1 cellular context compared by ENCODE assay signal in genomic region chrX:72572248-72573157, GRCh38.
A peak's percentile ranks its signal among the peaks of the same experiment; 100 is the strongest.
TF ChIP-seq lines count a peak whose summit lies in the region.

TSS of gene HDAC8 (minus strand) at chrX:72572843. CDS start at chrX:72572761, 82 bp downstream.

TF ChIP-seq in HEK293, 187 proteins besides CTCF, POLR2A, EP300 and RAD21 (continued from another document and continues in another):
- TF ChIP-seq, protein P1, sequence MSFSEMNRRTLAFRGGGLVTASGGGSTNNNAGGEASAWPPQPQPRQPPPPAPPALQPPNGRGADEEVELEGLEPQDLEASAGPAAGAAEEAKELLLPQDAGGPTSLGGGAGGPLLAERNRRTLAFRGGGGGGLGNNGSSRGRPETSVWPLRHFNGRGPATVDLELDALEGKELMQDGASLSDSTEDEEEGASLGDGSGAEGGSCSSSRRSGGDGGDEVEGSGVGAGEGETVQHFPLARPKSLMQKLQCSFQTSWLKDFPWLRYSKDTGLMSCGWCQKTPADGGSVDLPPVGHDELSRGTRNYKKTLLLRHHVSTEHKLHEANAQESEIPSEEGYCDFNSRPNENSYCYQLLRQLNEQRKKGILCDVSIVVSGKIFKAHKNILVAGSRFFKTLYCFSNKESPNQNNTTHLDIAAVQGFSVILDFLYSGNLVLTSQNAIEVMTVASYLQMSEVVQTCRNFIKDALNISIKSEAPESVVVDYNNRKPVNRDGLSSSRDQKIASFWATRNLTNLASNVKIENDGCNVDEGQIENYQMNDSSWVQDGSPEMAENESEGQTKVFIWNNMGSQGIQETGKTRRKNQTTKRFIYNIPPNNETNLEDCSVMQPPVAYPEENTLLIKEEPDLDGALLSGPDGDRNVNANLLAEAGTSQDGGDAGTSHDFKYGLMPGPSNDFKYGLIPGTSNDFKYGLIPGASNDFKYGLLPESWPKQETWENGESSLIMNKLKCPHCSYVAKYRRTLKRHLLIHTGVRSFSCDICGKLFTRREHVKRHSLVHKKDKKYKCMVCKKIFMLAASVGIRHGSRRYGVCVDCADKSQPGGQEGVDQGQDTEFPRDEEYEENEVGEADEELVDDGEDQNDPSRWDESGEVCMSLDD (tag by site-specific recombination; IDR thresholded peaks at IDR 0.05), result no peak
- TF ChIP-seq ZNF391 (tag by site-specific recombination; IDR thresholded peaks at IDR 0.05; ENCODE audit: borderline replicate concordance, low read depth) (no peak; the same call in none of the 2 replicates), SCRT2 (tag by site-specific recombination; IDR thresholded peaks at IDR 0.05) (no peak), ZNF354C (tag by site-specific recombination; IDR thresholded peaks at IDR 0.05; ENCODE audit: borderline replicate concordance, low read depth) (no peak), ELK4 (IDR thresholded peaks at IDR 0.05; ENCODE audit: borderline replicate concordance, low read depth, low read length) (no peak), ZFHX2 (tag by site-specific recombination; conservative IDR thresholded peaks at IDR 0.05) (no peak), HOXA7 (CRISPR knock-in tag; IDR thresholded peaks at IDR 0.05; ENCODE audit: borderline replicate concordance) (no peak), PRDM1 (tag by site-specific recombination; IDR thresholded peaks at IDR 0.05) (no peak), HIC1 (tag by site-specific recombination; IDR thresholded peaks at IDR 0.05) (no peak), ZNF677 (tag by site-specific recombination; IDR thresholded peaks at IDR 0.05) (no peak), ZNF2 (tag by site-specific recombination; IDR thresholded peaks at IDR 0.05) (peak; percentile 93), BCL11A (tag by site-specific recombination; IDR thresholded peaks at IDR 0.05; ENCODE audit: low read depth) (no peak), ZFP37 (tag by site-specific recombination; IDR thresholded peaks at IDR 0.05) (peak; percentile 89; the same call in 1 of the 2 replicates), ZNF416 (tag by site-specific recombination; IDR thresholded peaks at IDR 0.05) (no peak), ZFP69B (tag by site-specific recombination; IDR thresholded peaks at IDR 0.05) (peak; percentile 36; the same call in 1 of the 2 replicates), AEBP2 (tag by site-specific recombination; IDR thresholded peaks at IDR 0.05; ENCODE audit: borderline replicate concordance) (no peak), ZNF530 (tag by site-specific recombination; IDR thresholded peaks at IDR 0.05; ENCODE audit: low read depth) (no peak), BCL6B (tag by site-specific recombination; IDR thresholded peaks at IDR 0.05) (no peak), REPIN1 (tag by site-specific recombination; IDR thresholded peaks at IDR 0.05; ENCODE audit: low read depth) (no peak), ZNF16 (tag by site-specific recombination; IDR thresholded peaks at IDR 0.05; ENCODE audit: low read depth) (no peak), ZNF324 (tag by site-specific recombination; IDR thresholded peaks at IDR 0.05) (peak; percentile 93), ZNF664 (tag by site-specific recombination; IDR thresholded peaks at IDR 0.05) (no peak), ZNF585B (tag by site-specific recombination; IDR thresholded peaks at IDR 0.05) (no peak), ZNF639 (tag by site-specific recombination; IDR thresholded peaks at IDR 0.05) (peak; percentile 91), ZNF433 (tag by site-specific recombination; IDR thresholded peaks at IDR 0.05; ENCODE audit: low read depth) (no peak), GLI2 (tag by site-specific recombination; IDR thresholded peaks at IDR 0.05; ENCODE audit: borderline replicate concordance, low read depth) (no peak), ZNF23 (tag by site-specific recombination; IDR thresholded peaks at IDR 0.05; ENCODE audit: borderline replicate concordance) (no peak), ZNF514 (tag by site-specific recombination; IDR thresholded peaks at IDR 0.05) (no peak), ZNF341 (tag by site-specific recombination; IDR thresholded peaks at IDR 0.05; ENCODE audit: low read depth) (peak; percentile 56), ZNF571 (tag by site-specific recombination; IDR thresholded peaks at IDR 0.05) (no peak), ZNF624 (tag by site-specific recombination; IDR thresholded peaks at IDR 0.05) (no peak), ZNF274 (IDR thresholded peaks at IDR 0.05; ENCODE audit: low read length) (no peak), ZNF274 (tag by site-specific recombination; IDR thresholded peaks at IDR 0.05; ENCODE audit: borderline replicate concordance) (no peak), YY2 (tag by site-specific recombination; IDR thresholded peaks at IDR 0.05) (peak; percentile 73; the same call in 1 of the 2 replicates), ZNF629 (tag by site-specific recombination; IDR thresholded peaks at IDR 0.05) (peak; percentile 72), ZNF670 (tag by site-specific recombination; IDR thresholded peaks at IDR 0.05; ENCODE audit: low read depth) (no peak), KLF17 (tag by site-specific recombination; IDR thresholded peaks at IDR 0.05) (peak; percentile 41; the same call in 1 of the 2 replicates)
- TF ChIP-seq, protein P2, sequence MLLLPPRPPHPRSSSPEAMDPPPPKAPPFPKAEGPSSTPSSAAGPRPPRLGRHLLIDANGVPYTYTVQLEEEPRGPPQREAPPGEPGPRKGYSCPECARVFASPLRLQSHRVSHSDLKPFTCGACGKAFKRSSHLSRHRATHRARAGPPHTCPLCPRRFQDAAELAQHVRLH (tag by site-specific recombination; IDR thresholded peaks at IDR 0.05), result peak; percentile 86
- TF ChIP-seq, protein P3, sequence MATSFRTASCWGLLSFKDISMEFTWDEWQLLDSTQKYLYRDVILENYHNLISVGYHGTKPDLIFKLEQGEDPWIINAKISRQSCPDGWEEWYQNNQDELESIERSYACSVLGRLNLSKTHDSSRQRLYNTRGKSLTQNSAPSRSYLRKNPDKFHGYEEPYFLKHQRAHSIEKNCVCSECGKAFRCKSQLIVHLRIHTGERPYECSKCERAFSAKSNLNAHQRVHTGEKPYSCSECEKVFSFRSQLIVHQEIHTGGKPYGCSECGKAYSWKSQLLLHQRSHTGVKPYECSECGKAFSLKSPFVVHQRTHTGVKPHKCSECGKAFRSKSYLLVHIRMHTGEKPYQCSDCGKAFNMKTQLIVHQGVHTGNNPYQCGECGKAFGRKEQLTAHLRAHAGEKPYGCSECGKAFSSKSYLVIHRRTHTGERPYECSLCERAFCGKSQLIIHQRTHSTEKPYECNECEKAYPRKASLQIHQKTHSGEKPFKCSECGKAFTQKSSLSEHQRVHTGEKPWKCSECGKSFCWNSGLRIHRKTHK (tag by site-specific recombination; IDR thresholded peaks at IDR 0.05), result no peak
- TF ChIP-seq, protein P4, sequence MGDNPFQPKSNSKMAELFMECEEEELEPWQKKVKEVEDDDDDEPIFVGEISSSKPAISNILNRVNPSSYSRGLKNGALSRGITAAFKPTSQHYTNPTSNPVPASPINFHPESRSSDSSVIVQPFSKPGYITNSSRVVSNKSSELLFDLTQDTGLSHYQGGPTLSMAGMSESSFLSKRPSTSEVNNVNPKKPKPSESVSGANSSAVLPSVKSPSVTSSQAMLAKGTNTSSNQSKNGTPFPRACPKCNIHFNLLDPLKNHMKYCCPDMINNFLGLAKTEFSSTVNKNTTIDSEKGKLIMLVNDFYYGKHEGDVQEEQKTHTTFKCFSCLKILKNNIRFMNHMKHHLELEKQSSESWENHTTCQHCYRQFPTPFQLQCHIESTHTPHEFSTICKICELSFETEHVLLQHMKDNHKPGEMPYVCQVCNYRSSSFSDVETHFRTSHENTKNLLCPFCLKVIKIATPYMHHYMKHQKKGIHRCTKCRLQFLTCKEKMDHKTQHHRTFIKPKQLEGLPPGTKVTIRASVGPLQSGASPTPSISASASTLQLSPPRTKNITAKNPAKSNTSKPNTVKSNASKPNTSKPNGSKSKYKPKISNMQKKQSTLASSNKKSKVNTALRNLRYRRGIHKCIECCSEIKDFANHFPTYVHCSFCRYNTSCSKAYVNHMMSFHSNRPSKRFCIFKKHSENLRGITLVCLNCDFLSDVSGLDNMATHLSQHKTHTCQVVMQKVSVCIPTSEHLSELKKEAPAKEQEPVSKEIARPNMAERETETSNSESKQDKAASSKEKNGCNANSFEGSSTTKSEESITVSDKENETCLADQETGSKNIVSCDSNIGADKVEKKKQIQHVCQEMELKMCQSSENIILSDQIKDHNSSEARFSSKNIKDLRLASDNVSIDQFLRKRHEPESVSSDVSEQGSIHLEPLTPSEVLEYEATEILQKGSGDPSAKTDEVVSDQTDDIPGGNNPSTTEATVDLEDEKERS (tag by site-specific recombination; IDR thresholded peaks at IDR 0.05), result peak; percentile 84; the same call in 1 of the 2 replicates
- TF ChIP-seq, protein P5, sequence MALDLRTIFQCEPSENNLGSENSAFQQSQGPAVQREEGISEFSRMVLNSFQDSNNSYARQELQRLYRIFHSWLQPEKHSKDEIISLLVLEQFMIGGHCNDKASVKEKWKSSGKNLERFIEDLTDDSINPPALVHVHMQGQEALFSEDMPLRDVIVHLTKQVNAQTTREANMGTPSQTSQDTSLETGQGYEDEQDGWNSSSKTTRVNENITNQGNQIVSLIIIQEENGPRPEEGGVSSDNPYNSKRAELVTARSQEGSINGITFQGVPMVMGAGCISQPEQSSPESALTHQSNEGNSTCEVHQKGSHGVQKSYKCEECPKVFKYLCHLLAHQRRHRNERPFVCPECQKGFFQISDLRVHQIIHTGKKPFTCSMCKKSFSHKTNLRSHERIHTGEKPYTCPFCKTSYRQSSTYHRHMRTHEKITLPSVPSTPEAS (tag by site-specific recombination; IDR thresholded peaks at IDR 0.05), result peak; percentile 33; the same call in 1 of the 2 replicates
- TF ChIP-seq, protein P6, sequence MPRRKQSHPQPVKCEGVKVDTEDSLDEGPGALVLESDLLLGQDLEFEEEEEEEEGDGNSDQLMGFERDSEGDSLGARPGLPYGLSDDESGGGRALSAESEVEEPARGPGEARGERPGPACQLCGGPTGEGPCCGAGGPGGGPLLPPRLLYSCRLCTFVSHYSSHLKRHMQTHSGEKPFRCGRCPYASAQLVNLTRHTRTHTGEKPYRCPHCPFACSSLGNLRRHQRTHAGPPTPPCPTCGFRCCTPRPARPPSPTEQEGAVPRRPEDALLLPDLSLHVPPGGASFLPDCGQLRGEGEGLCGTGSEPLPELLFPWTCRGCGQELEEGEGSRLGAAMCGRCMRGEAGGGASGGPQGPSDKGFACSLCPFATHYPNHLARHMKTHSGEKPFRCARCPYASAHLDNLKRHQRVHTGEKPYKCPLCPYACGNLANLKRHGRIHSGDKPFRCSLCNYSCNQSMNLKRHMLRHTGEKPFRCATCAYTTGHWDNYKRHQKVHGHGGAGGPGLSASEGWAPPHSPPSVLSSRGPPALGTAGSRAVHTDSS (tag by site-specific recombination; IDR thresholded peaks at IDR 0.05), result no peak
